ENCODE assay signal across 8 cellular contexts in the genomic region with DNA sequence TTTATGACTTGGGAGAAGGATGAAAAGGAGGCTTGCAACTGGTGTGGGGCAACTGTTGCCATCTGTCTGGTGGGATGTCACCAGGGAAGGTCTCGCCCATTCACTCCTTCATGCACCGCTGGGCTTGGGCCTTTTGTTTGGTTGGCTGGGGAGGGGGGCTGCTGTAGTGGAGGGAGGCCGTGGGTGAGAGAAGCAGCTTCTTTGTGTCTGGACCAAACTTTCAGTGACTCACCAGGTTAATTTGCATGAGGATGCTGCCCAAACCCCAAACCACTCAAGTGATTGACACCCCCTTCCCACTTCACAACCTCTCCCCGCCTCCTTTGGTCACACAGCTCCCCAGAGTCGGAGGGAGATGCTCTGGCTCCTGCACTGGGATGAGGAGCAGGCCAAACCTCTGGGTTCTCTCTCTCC. TPM values are rescaled to one million over a fixed set of nuclear protein-coding genes. Genes with fewer than 3 reads are reported as not detected.
A peak's percentile ranks its signal among the peaks of the same experiment; 100 is the strongest.
DNase-seq lines count a peak whose midpoint lies in the region; ATAC-seq and TF ChIP-seq lines count a peak whose summit lies in the region.

No MANE protein-coding gene starts in this region.

- H3K4me3 ChIP-seq in BLaER1 (peak overlapping the region; percentile 61), KMS-11 (IDR thresholded peaks at IDR 0.05; ENCODE audit: insufficient read depth, low read depth, low read length) (peak overlapping the region; percentile 95), coronary artery (no peak overlapping the region), prostate gland (no peak overlapping the region)

- peak; percentile 12 for TF ChIP-seq POLR2A in prostate gland (IDR thresholded peaks at IDR 0.05)

- H3K79me2 ChIP-seq in KMS-11 (ENCODE audit: insufficient read depth, low read depth), result 0 out of 2 replicates have a peak, but pooled peaks cover 10% of the 10 kb centered on the region

- H3K27me3 ChIP-seq in BLaER1 (no peaks in the 10 kb centered on the region), KMS-11 (ENCODE audit: insufficient read depth, low read depth) (no peaks in the 10 kb centered on the region), prostate gland (replicated peaks; ENCODE audit: insufficient read depth) (no peaks in the 10 kb centered on the region)

- intact Hi-C loops in prostate gland (cut with DNase I), result loop anchor here (5.0 kb wide), 1 partner anchor 53 kb away; no protein-coding TSS in a partner anchor

- H3K4me1 ChIP-seq in BLaER1, result peaks cover 83% of the 10 kb centered on the region
- peaks cover 93% of the 10 kb centered on the region for H3K4me1 ChIP-seq in KMS-11 (ENCODE audit: low read depth, poor library complexity, severe bottlenecking)
- H3K4me1 ChIP-seq in prostate gland (replicated peaks), result peaks cover 61% of the 10 kb centered on the region

- TF ChIP-seq CTCF in KMS-11 (conservative IDR thresholded peaks at IDR 0.05; ENCODE audit: low read depth, low read length), result no peak
- no peak for TF ChIP-seq CTCF in coronary artery (IDR thresholded peaks at IDR 0.05)
- no peak for TF ChIP-seq CTCF in prostate gland (IDR thresholded peaks at IDR 0.05)

- H4K20me1 ChIP-seq in BLaER1 (no peaks in the 10 kb centered on the region), KMS-11 (ENCODE audit: insufficient read depth) (no peaks in the 10 kb centered on the region)

- peak overlapping the region; percentile 97 for H3K4me2 ChIP-seq in BLaER1
- H3K4me2 ChIP-seq in KMS-11, result peak overlapping the region; percentile 100

- DNase-seq in T-helper 2 cell (peak in 4 of 5 experiments; percentile 12 to 77 (median 50)), coronary artery (ENCODE audit: low spot score) (no peak), prostate gland (ENCODE audit: low spot score) (no peak), hepatic stellate cell (ENCODE audit: low spot score) (no peak), NCI-H2227 treated with DMSO at 0.1 percent for 48 hours (lab: John Stamatoyannopoulos, UW) (no peak)

- peak overlapping the region; percentile 12; the same call in 1 of the 2 replicates for H2AFZ ChIP-seq in KMS-11 (ENCODE audit: low read depth)

- H3K27ac ChIP-seq in BLaER1, result peak overlapping the region; percentile 99
- H3K27ac ChIP-seq in KMS-11, result peak overlapping the region; percentile 89
- H3K27ac ChIP-seq in coronary artery, result peak overlapping the region; percentile 42 to 92
- peak overlapping the region; percentile 96 to 99 for H3K27ac ChIP-seq in prostate gland

- H3K9ac ChIP-seq in BLaER1, result peak overlapping the region; percentile 93
- peak overlapping the region; percentile 37 for H3K9ac ChIP-seq in KMS-11

- H3K36me3 ChIP-seq in BLaER1, result no peaks in the 10 kb centered on the region
- H3K36me3 ChIP-seq in KMS-11 (ENCODE audit: insufficient read depth), result no peaks in the 10 kb centered on the region
- H3K36me3 ChIP-seq in prostate gland, result no peaks in the 10 kb centered on the region

- peak; percentile 34 for ATAC-seq in GM19043 (IDR thresholded peaks at IDR 0.05; ENCODE audit: low read depth, unreplicated experiment)

- 37% methylated on average over 5 of the region's 5 CpGs for WGBS in prostate gland

- no peaks in the 10 kb centered on the region for H3K9me3 ChIP-seq in BLaER1
- no peaks in the 10 kb centered on the region for H3K9me3 ChIP-seq in prostate gland

RNA-seq across cellular contexts. Expression of gene BTG2, which starts 19.7 kb away (rescaled TPM):
- 100 to 1,000 TPM in 1 of 2 donors, 10 to 100 TPM in 1; 91.0 to 131 TPM for total RNA-seq in prostate gland

RNA-seq across cellular contexts. Expression of gene FMOD, which starts 25.9 kb away (rescaled TPM):
- total RNA-seq in prostate gland, result 10 to 100 TPM; 40.8 to 95.9 TPM

Comparison
In these comparisons a context has a peak if more than half of its experiments do, and no peak if none do; other contexts are left out.
1. H3K4me3 ChIP-seq: peak in BLaER1 (single experiment) and KMS-11 (single experiment); none in coronary artery (single experiment) and prostate gland (0 of 2).
2. DNase-seq: peak in T-helper 2 cell (4 of 5); none in coronary artery (single experiment), prostate gland (single experiment), hepatic stellate cell (single experiment) and NCI-H2227 treated with DMSO at 0.1 percent for 48 hours (single experiment).
3. Peak in every context shown above with its lines, with median percentiles within 50 percentile points of each other: H3K27ac ChIP-seq.